19 cellular contexts compared by ENCODE assay signal in the genomic region with DNA sequence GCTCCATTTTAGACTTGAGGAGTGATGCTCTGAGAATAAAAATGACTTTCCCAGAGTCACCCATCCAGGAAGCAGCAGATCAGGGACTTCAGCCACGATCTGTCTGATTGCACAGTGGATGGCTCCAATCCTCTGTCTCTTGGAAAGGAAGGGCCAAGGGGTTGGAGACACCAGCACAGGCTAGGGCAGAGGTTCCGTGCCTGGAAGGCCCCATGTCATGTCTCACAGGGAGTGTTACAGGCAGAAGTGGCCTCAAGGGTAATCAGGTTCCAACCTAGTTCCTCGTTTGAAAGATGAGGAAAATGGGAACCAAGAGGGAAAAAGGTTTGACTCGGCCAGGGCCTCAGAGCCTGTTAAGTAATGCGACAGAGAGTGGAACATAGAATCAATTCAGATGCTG.
DNase-seq lines count a peak whose midpoint lies in the region; ATAC-seq, FAIRE-seq and TF ChIP-seq lines count a peak whose summit lies in the region.
"Had no signal": no experiment of that assay in that cellular context is flagged by ENCODE, and none has a peak within 500 bp of the region (broad histone marks: within the 10 kb centered on the region; RNA-seq: fewer than 3 reads in every experiment).

No MANE protein-coding gene starts in this region.

- no peak for TF ChIP-seq EP300 in H1 (IDR thresholded peaks at IDR 0.05; ENCODE audit: borderline replicate concordance in 1 of 2, low read depth in 2 of 2, low read length in 2 of 2)

- H3K9me3 ChIP-seq in H1 (ENCODE audit: insufficient read depth in 2 of 2, low read depth in 1 of 2, low read length in 1 of 2) = no peaks in the 10 kb centered on the region
- H3K9me3 ChIP-seq in thyroid gland = no peaks in the 10 kb centered on the region
- H3K9me3 ChIP-seq in CD4-positive, alpha-beta T cell (ENCODE audit: control insufficient read depth, low read length) = no peaks in the 10 kb centered on the region
- H3K9me3 ChIP-seq: HAP-1 had no signal

- no peak overlapping the region for H3K9ac ChIP-seq in H1 (replicated peaks in 1 of 4; ENCODE audit: extremely low read depth in 1 of 4, low read depth in 3 of 4, low read length in 3 of 4)
- H3K9ac ChIP-seq: BLaER1 treated with 17β-estradiol and CSF1 and Interleukin-3, amounts not matched to agents 10 nM and 100 nM had no signal

- no peak overlapping the region for H3K27ac ChIP-seq in H1 (ENCODE audit: low read depth, low read length)
- peak overlapping the region in 2 of 3 donors; percentile 53 to 62 for H3K27ac ChIP-seq in thyroid gland
- H3K27ac ChIP-seq in CD4-positive, alpha-beta T cell (ENCODE audit: low read depth, low read length) = no peak overlapping the region
- H3K27ac ChIP-seq: BLaER1 treated with 17β-estradiol and CSF1 and Interleukin-3, amounts not matched to agents 10 nM and 100 nM had no signal

- H3K27me3 ChIP-seq in H1 (replicated peaks in 1 of 4; ENCODE audit: control insufficient read depth in 3 of 4, extremely low read depth in 1 of 4, insufficient read depth in 3 of 4, low read length in 3 of 4) (no peaks in the 10 kb centered on the region; a peak in 1 of 7 replicates), thyroid gland (no peaks in the 10 kb centered on the region)
- no peaks in the 10 kb centered on the region for H3K27me3 ChIP-seq in CD4-positive, alpha-beta T cell (ENCODE audit: control insufficient read depth, insufficient read depth, low read length)

- in situ Hi-C loops in GM13976 (cut with MboI; ENCODE audit: low sequenced_read_pairs, unreplicated experiment) = no loop called here

- no peaks in the 10 kb centered on the region for H3K36me3 Mint-ChIP-seq in CD4-positive, alpha-beta T cell (ENCODE audit: low read depth)
- H3K36me3 Mint-ChIP-seq: CD4-positive, alpha-beta memory T cell had no signal

- no peak overlapping the region for H4K91ac ChIP-seq in H1 (replicated peaks; ENCODE audit: insufficient read length, low read length)

- no peaks in the 10 kb centered on the region for H3K4me1 Mint-ChIP-seq in CD4-positive, alpha-beta T cell (ENCODE audit: low read depth)
- H3K4me1 Mint-ChIP-seq: CD4-positive, alpha-beta memory T cell had no signal

- FAIRE-seq in H1 (lab: Jason Lieb, UNC) = no peak
- FAIRE-seq: D721Med, G401.6, GM12891 had no signal

- H2BK120ac ChIP-seq in H1 (replicated peaks; ENCODE audit: low read depth, low read length) = no peak overlapping the region

- no peak overlapping the region for H3K27ac Mint-ChIP-seq in CD4-positive, alpha-beta T cell
- H3K27ac Mint-ChIP-seq: CD4-positive, alpha-beta memory T cell; GM23338; HFFc6 had no signal

- intact Hi-C loops in thyroid gland (cut with DNase I) = no loop called here
- intact Hi-C loops in CD4-positive, alpha-beta T cell (cut with DNase I, micrococcal nuclease) = no loop called here

- H4K20me1 ChIP-seq in H1 (replicated peaks in 1 of 2; ENCODE audit: control insufficient read depth in 1 of 2, insufficient read depth in 2 of 2, low read length in 2 of 2) = no peaks in the 10 kb centered on the region
- H4K20me1 ChIP-seq: BLaER1 treated with 17β-estradiol and CSF1 and Interleukin-3, amounts not matched to agents 10 nM and 100 nM had no signal

- H3K23me2 ChIP-seq in H1 (ENCODE audit: low read depth, low read length) = peaks cover 2% of the 10 kb centered on the region; the same call in 1 of the 2 replicates

- no peaks in the 10 kb centered on the region for H3K27me3 Mint-ChIP-seq in CD4-positive, alpha-beta T cell
- H3K27me3 Mint-ChIP-seq: CD4-positive, alpha-beta memory T cell had no signal

- no peak overlapping the region for H4K5ac ChIP-seq in H1 (ENCODE audit: insufficient read length, low read depth, low read length)

- H3K79me2 ChIP-seq in H1 (ENCODE audit: control insufficient read depth in 1 of 2, insufficient read depth in 2 of 2, low read length in 2 of 2) = no peaks in the 10 kb centered on the region

- no peak overlapping the region for H2BK20ac ChIP-seq in H1 (ENCODE audit: low read length)

- TF ChIP-seq CTCF in H1 (IDR thresholded peaks at IDR 0.05; ENCODE audit: control extremely low read depth in 1 of 3, insufficient read depth in 1 of 3, low read depth in 1 of 3, low read length in 3 of 3) = no peak
- TF ChIP-seq CTCF in thyroid gland (IDR thresholded peaks at IDR 0.05) = no peak
- no peak for TF ChIP-seq CTCF in CD4-positive, alpha-beta T cell (IDR thresholded peaks at IDR 0.05)
- TF ChIP-seq CTCF in GM13976 (IDR thresholded peaks at IDR 0.05; ENCODE audit: borderline replicate concordance, control extremely low read depth, extremely low read depth, insufficient read depth, missing control alignments) = no peak

- H3K23ac ChIP-seq in H1 (ENCODE audit: insufficient read length) = no peak overlapping the region

- H3K14ac ChIP-seq in H1 (ENCODE audit: insufficient read length) = no peak overlapping the region

- H3K4me2 ChIP-seq in H1 (ENCODE audit: insufficient read depth in 1 of 2, low read depth in 2 of 2, low read length in 2 of 2) = no peak overlapping the region
- H3K4me2 ChIP-seq: BLaER1 treated with 17β-estradiol and CSF1 and Interleukin-3, amounts not matched to agents 10 nM and 100 nM; GM23338 had no signal

- no peak overlapping the region for H4K8ac ChIP-seq in H1 (ENCODE audit: extremely low read depth, insufficient read depth, low read length)

- no peaks in the 10 kb centered on the region for H3K9me3 Mint-ChIP-seq in CD4-positive, alpha-beta T cell
- H3K9me3 Mint-ChIP-seq: GM23338, HFFc6 had no signal

- 0 out of 2 replicates have a peak overlapping the region, but pooled peaks have one; percentile 80 for H2BK12ac ChIP-seq in H1 (ENCODE audit: low read depth, low read length)

- no peak overlapping the region for H3K4me3 ChIP-seq in H1 (ENCODE audit: extremely low read depth in 1 of 4, insufficient read depth in 2 of 4, low read depth in 3 of 4, low read length in 4 of 4)
- H3K4me3 ChIP-seq in thyroid gland (replicated peaks in 1 of 3) = no peak overlapping the region
- H3K4me3 ChIP-seq: BLaER1 treated with 17β-estradiol and CSF1 and Interleukin-3, amounts not matched to agents 10 nM and 100 nM; GM23338; HAP-1 had no signal

- H3K56ac ChIP-seq in H1 (replicated peaks; ENCODE audit: insufficient read length, low read depth, low read length) = no peak overlapping the region

- H2AFZ ChIP-seq in H1 (ENCODE audit: low read length) = no peak overlapping the region
- H2AFZ ChIP-seq: GM23338 had no signal

- no peak for TF ChIP-seq POLR2A in H1 (IDR thresholded peaks at IDR 0.05; ENCODE audit: control extremely low read depth in 1 of 2, low read depth in 2 of 2, low read length in 2 of 2)
- no peak for TF ChIP-seq POLR2A in thyroid gland (IDR thresholded peaks at IDR 0.05)

- peaks cover 1 to 10% (median 3%) of the 10 kb centered on the region in 4 experiments; a peak in 6 of 7 replicates for H3K4me1 ChIP-seq in H1 (replicated peaks in 1 of 4; ENCODE audit: control insufficient read depth in 3 of 4, insufficient read depth in 4 of 4, low read length in 3 of 4)
- peaks cover 12 to 22% of the 10 kb centered on the region in 2 donors for H3K4me1 ChIP-seq in thyroid gland
- H3K4me1 ChIP-seq: HAP-1 had no signal

- H2BK15ac ChIP-seq in H1 (ENCODE audit: low read length) = no peak overlapping the region

- DNase-seq in HEK293T (ENCODE audit: extremely low spot score) = peak; percentile 1
- DNase-seq in H1 (ENCODE audit: low read depth in 1 of 2, low spot score in 2 of 2) = no peak
- peak; percentile 11 for DNase-seq in mesenteric fat pad (ENCODE audit: low spot score)
- no peak for DNase-seq in thyroid gland
- no peak for DNase-seq in CD4-positive, alpha-beta T cell
- DNase-seq in medulla oblongata (ENCODE audit: extremely low spot score) = no peak
- no peak for DNase-seq in GM13976 (ENCODE audit: low spot score)
- DNase-seq: ACHN; CD4-positive, alpha-beta memory T cell; DMS153; DMS79 treated with DMSO at 0.1 percent for 48 hours; EL; HFFc6 had no signal

- H2AK5ac ChIP-seq in H1 (ENCODE audit: low read depth, low read length) = no peak overlapping the region

- no peak overlapping the region; the same call in 1 of the 2 replicates for H3K18ac ChIP-seq in H1 (ENCODE audit: extremely low read depth, low read length)

- POLR2A ChIA-PET in HEK293T (lab: Yijun Ruan, JAX) = no interaction called here
- POLR2A ChIA-PET in H1 (lab: Charles Lee; ENCODE audit: partially characterized antibody) = no interaction called here
- POLR2A ChIA-PET in CD4-positive, alpha-beta T cell (lab: Charles Lee) = no interaction called here

- CTCF ChIA-PET in HEK293T (lab: Yijun Ruan, JAX) = interaction anchor here (0.6 kb wide), 1 partner anchor 31 kb away, joined by 3 read pairs; no protein-coding TSS in a partner anchor
- CTCF ChIA-PET in H1 (lab: Charles Lee; ENCODE audit: partially characterized antibody) = interaction anchor here (1.9 to 2.0 kb wide), 2 partner anchors 42 to 145 kb away, joined by 4 to 5 read pairs; no protein-coding TSS in a partner anchor
- CTCF ChIA-PET in CD4-positive, alpha-beta T cell (lab: Charles Lee) = no interaction called here

- ATAC-seq in CD4-positive, alpha-beta T cell (ENCODE audit: poor library complexity) = no peak

- H2BK5ac ChIP-seq in H1 (ENCODE audit: low read depth, low read length) = no peak overlapping the region

- H3K36me3 ChIP-seq in H1 (ENCODE audit: control insufficient read depth in 2 of 4, insufficient read depth in 4 of 4, low read length in 3 of 4) = no peaks in the 10 kb centered on the region
- no peaks in the 10 kb centered on the region for H3K36me3 ChIP-seq in thyroid gland
- H3K36me3 ChIP-seq: BLaER1 treated with 17β-estradiol and CSF1 and Interleukin-3, amounts not matched to agents 10 nM and 100 nM; HAP-1 had no signal

- no peaks in the 10 kb centered on the region for H3K79me1 ChIP-seq in H1 (ENCODE audit: low read depth, low read length)

- WGBS in H1 (ENCODE audit: extremely low coverage in 1 of 2, insufficient coverage in 1 of 2, insufficient read length in 1 of 2, insufficient replicate concordance in 2 of 2, low coverage in 1 of 2, low lambda C conversion rate in 2 of 2, missing lambda C conversion rate in 1 of 2), 2 experiments = 85% methylated on average over 4 of the region's 5 CpGs; no CpG with 5 or more reads in 1 of the 2 experiments
- WGBS in thyroid gland, 2 donors = 49 to 97% methylated on average over 4 to 5 of the region's 5 CpGs

- no peak for TF ChIP-seq RAD21 in H1 (IDR thresholded peaks at IDR 0.05 in 1 of 2, conservative IDR thresholded peaks at IDR 0.05 in 1 of 2; ENCODE audit: low read depth in 2 of 2, low read length in 2 of 2)

- no peak overlapping the region for H3K4ac ChIP-seq in H1 (replicated peaks; ENCODE audit: insufficient read length, low read depth, low read length)

- H3K4me3 Mint-ChIP-seq in CD4-positive, alpha-beta T cell = no peak overlapping the region
- H3K4me3 Mint-ChIP-seq: CD4-positive, alpha-beta memory T cell; GM23338; HFFc6 had no signal

TF ChIP-seq in HEK293T, 16 proteins besides CTCF, POLR2A, EP300 and RAD21 (continues in another document):
- no peak for TF ChIP-seq FOXK2 (IDR thresholded peaks at IDR 0.05)
- TF ChIP-seq BHLHE40 (IDR thresholded peaks at IDR 0.05; ENCODE audit: borderline replicate concordance) = no peak
- no peak for TF ChIP-seq ZNF384 (IDR thresholded peaks at IDR 0.05)
- no peak for TF ChIP-seq HDGF (IDR thresholded peaks at IDR 0.05; ENCODE audit: borderline replicate concordance)

TF ChIP-seq in H1, 55 proteins besides CTCF, POLR2A, EP300 and RAD21 (continues in another document):
- TF ChIP-seq CHD2 (IDR thresholded peaks at IDR 0.05; ENCODE audit: low read length) (no peak), RNF2 (IDR thresholded peaks at IDR 0.05; ENCODE audit: borderline replicate concordance, low read depth, low read length, missing control alignments, poor library complexity, severe bottlenecking) (no peak)

Comparison
In these comparisons a context has a peak if more than half of its experiments do, and no peak if none do; other contexts are left out.
1. DNase-seq: peak in HEK293T (single experiment) and mesenteric fat pad (single experiment); none in H1 (0 of 2), thyroid gland (0 of 2), CD4-positive, alpha-beta T cell (0 of 10), medulla oblongata (single experiment) and GM13976 (single experiment).
2. H3K27ac ChIP-seq: peak in thyroid gland (2 of 3); none in H1 (single experiment) and CD4-positive, alpha-beta T cell (single experiment).